1 cellular context compared by ENCODE assay signal in the genomic region with DNA sequence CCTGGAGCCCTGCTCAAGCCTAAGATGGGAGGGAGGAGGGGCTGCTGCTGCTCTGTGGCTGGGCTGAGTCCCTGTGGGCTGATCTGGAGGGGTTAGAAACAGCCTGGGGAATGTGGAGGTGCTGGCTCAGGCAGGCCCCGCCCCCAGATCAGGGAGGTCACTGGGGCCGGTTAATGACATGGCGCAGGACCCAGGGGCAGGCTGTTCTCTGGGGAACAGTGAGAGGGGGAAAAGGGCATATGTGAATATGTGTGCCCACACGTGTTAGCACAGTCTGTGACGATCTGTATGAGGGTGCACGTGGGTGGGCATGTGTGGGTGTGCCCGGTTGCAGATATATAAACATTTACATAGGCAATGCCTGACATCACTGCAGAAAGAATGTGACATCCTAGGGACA.
TF ChIP-seq lines count a peak whose summit lies in the region.

No MANE protein-coding gene starts in this region.

TF ChIP-seq in GM23338, 12 proteins besides CTCF, POLR2A, EP300 and RAD21 (continued from another document):
- TF ChIP-seq, protein P1, sequence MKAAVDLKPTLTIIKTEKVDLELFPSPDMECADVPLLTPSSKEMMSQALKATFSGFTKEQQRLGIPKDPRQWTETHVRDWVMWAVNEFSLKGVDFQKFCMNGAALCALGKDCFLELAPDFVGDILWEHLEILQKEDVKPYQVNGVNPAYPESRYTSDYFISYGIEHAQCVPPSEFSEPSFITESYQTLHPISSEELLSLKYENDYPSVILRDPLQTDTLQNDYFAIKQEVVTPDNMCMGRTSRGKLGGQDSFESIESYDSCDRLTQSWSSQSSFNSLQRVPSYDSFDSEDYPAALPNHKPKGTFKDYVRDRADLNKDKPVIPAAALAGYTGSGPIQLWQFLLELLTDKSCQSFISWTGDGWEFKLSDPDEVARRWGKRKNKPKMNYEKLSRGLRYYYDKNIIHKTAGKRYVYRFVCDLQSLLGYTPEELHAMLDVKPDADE (IDR thresholded peaks at IDR 0.05): no peak
- no peak for TF ChIP-seq EZH2 (IDR thresholded peaks at IDR 0.05; ENCODE audit: low read depth, unreplicated experiment)
- TF ChIP-seq POLR2AphosphoS5 (IDR thresholded peaks at IDR 0.05; ENCODE audit: low read depth): no peak
- no peak for TF ChIP-seq CREB1 (CRISPR knock-in tag; IDR thresholded peaks at IDR 0.05; ENCODE audit: low read depth)
- no peak for TF ChIP-seq ZNF462 (CRISPR knock-in tag; IDR thresholded peaks at IDR 0.05)
- no peak for TF ChIP-seq REST (IDR thresholded peaks at IDR 0.05; ENCODE audit: unreplicated experiment)
- TF ChIP-seq EZH2phosphoT487 (IDR thresholded peaks at IDR 0.05; ENCODE audit: unreplicated experiment): no peak
TF ChIP-seq in GM23338: peak in this region for 0.
